24 cellular contexts compared by ENCODE assay signal in genomic region chr16:58269526-58269925, GRCh38. TPM values are rescaled to one million over a fixed set of nuclear protein-coding genes. Genes with fewer than 3 reads are reported as not detected.
DNase-seq lines count a peak whose midpoint lies in the region; FAIRE-seq and TF ChIP-seq lines count a peak whose summit lies in the region.
"Had no signal": no experiment of that assay in that cellular context is flagged by ENCODE, and none has a peak within 500 bp of the region (broad histone marks: within the 10 kb centered on the region; RNA-seq: fewer than 3 reads in every experiment).

No MANE protein-coding gene starts in this region.

- H3K4ac ChIP-seq in mesenchymal stem cell (ENCODE audit: low read depth in 1 of 2, low read length in 2 of 2) = no peak overlapping the region

- TF ChIP-seq POLR2A in H54 (IDR thresholded peaks at IDR 0.05; ENCODE audit: low read depth, low read length) = no peak

- no peak overlapping the region for H2AFZ ChIP-seq in mesenchymal stem cell (ENCODE audit: low read depth, low read length)
- H2AFZ ChIP-seq: GM23338 had no signal

- no peaks in the 10 kb centered on the region for H3K79me1 ChIP-seq in mesenchymal stem cell (replicated peaks; ENCODE audit: low read length, poor library complexity, severe bottlenecking)

- H4K8ac ChIP-seq in mesenchymal stem cell (ENCODE audit: low read length) = no peak overlapping the region

- no peak overlapping the region for H2BK12ac ChIP-seq in mesenchymal stem cell (ENCODE audit: low read length in 2 of 2)

- H3K23ac ChIP-seq in mesenchymal stem cell (ENCODE audit: low read length in 2 of 2) = no peak overlapping the region

- H3K9ac ChIP-seq in mesenchymal stem cell (ENCODE audit: low read length) = no peak overlapping the region

- no peaks in the 10 kb centered on the region for H3K27me3 ChIP-seq in bronchial epithelial cell (ENCODE audit: control insufficient read depth, insufficient read depth, low read length)
- no peaks in the 10 kb centered on the region for H3K27me3 ChIP-seq in mesenchymal stem cell (ENCODE audit: control insufficient read depth in 1 of 2, insufficient read depth in 1 of 2, low read length in 2 of 2)
- H3K27me3 ChIP-seq: SJSA1 had no signal

- no CpG with 5 or more reads among the region's 2 CpGs for WGBS in mesenchymal stem cell

- H3K4me1 ChIP-seq in mesenchymal stem cell (ENCODE audit: control insufficient read depth, insufficient read depth, low read depth, low read length) = peaks cover 1% of the 10 kb centered on the region
- H3K4me1 ChIP-seq: SJSA1 had no signal

- peak overlapping the region; percentile 71; the same call in 1 of the 2 replicates for H3K27ac ChIP-seq in VCaP
- no peak overlapping the region for H3K27ac ChIP-seq in mesenchymal stem cell (ENCODE audit: low read length, poor library complexity, severe bottlenecking)
- H3K27ac ChIP-seq: SJSA1 had no signal

- no peak overlapping the region for H2BK15ac ChIP-seq in mesenchymal stem cell (ENCODE audit: low read depth, poor library complexity, severe bottlenecking)

- H3K9me3 ChIP-seq in mesenchymal stem cell (ENCODE audit: control insufficient read depth, low read length) = peaks cover 29% of the 10 kb centered on the region

- TF ChIP-seq CTCF in VCaP (conservative IDR thresholded peaks at IDR 0.05) (no peak), bronchial epithelial cell (IDR thresholded peaks at IDR 0.05; ENCODE audit: insufficient read depth, low read length, severe bottlenecking) (no peak)

- no peak overlapping the region for H3K4me2 ChIP-seq in mesenchymal stem cell (ENCODE audit: low read length, poor library complexity, severe bottlenecking)
- H3K4me2 ChIP-seq: GM23338 had no signal

- no peak overlapping the region for H4K91ac ChIP-seq in mesenchymal stem cell (ENCODE audit: low read length)

- H3K14ac ChIP-seq in mesenchymal stem cell (ENCODE audit: low read length in 2 of 2) = no peak overlapping the region

- no peak overlapping the region for H3K18ac ChIP-seq in mesenchymal stem cell (ENCODE audit: low read depth in 1 of 2, low read length in 2 of 2)

- FAIRE-seq in bronchial epithelial cell (lab: Jason Lieb, UNC) (no peak), H54 (lab: Jason Lieb, UNC) (no peak)
- FAIRE-seq: GM18507, RCC 7860 had no signal

- no peak overlapping the region for H2AK5ac ChIP-seq in mesenchymal stem cell (ENCODE audit: low read length, severe bottlenecking)

- H2BK5ac ChIP-seq in mesenchymal stem cell (ENCODE audit: low read depth, low read length, poor library complexity, severe bottlenecking) = no peak overlapping the region

- H3K4me3 ChIP-seq in bronchial epithelial cell (ENCODE audit: low read depth, low read length) (no peak overlapping the region), mesenchymal stem cell (ENCODE audit: insufficient read depth in 1 of 2, low read depth in 1 of 2, low read length in 2 of 2) (no peak overlapping the region)
- H3K4me3 ChIP-seq: GM23338, SJSA1 had no signal

- DNase-seq in H4 (ENCODE audit: low spot score) (peak; percentile 28), bronchial epithelial cell (ENCODE audit: low read depth) (peak; percentile 25), mesenchymal stem cell (peak; percentile 6), H54 (ENCODE audit: insufficient read length, low spot score) (no peak), DMS53 (lab: John Stamatoyannopoulos, UW) (no peak), NCI-H1092 treated with DMSO at 0.1 percent for 48 hours (lab: John Stamatoyannopoulos, UW) (no peak), cortex of kidney (lab: John Stamatoyannopoulos, UW) (no peak)
- DNase-seq: CD4-positive, CD25-positive, alpha-beta regulatory T cell; COR-L47; GDM1; NCI-H1105 treated with DMSO at 0.1 percent for 48 hours; NCI-H1694 treated with DMSO at 0.1 percent for 48 hours; NCI-H2107; NCI-H446 treated with DMSO at 0.1 percent for 48 hours; NCI-H526 treated with DMSO at 0.1 percent for 48 hours; OCI-M1 had no signal

- no peaks in the 10 kb centered on the region for H3K36me3 ChIP-seq in bronchial epithelial cell (ENCODE audit: control insufficient read depth, insufficient read depth, low read length)
- no peaks in the 10 kb centered on the region for H3K36me3 ChIP-seq in mesenchymal stem cell (ENCODE audit: control insufficient read depth in 1 of 2, insufficient read depth in 2 of 2, low read depth in 1 of 2, low read length in 2 of 2)
- H3K36me3 ChIP-seq: SJSA1 had no signal

- no peak overlapping the region for H2BK120ac ChIP-seq in mesenchymal stem cell (ENCODE audit: low read depth, low read length)

RNA-seq across cellular contexts. Expression of gene PRSS54, which starts 25.3 kb away (rescaled TPM):
- not detected in 2 replicates for total RNA-seq in H4 (2014; rRNA removed; shearing (Covaris generic))
- total RNA-seq in bronchial epithelial cell = not detected in 2 replicates
- polyA plus RNA-seq in mesenchymal stem cell (2013, experiment 1 of 2) = not detected
- not detected for polyA plus RNA-seq in mesenchymal stem cell (2013, experiment 2 of 2)
- total RNA-seq: A673; CD4-positive, CD25-positive, alpha-beta regulatory T cell; GM23338; Right ventricle myocardium inferior; SJSA1 had no signal
- polyA plus RNA-seq: BJ; CD4-positive, CD25-positive, alpha-beta regulatory T cell; GM23338 had no signal

Comparison
In these comparisons a context has a peak if more than half of its experiments do, and no peak if none do; other contexts are left out.
1. DNase-seq: peak in H4 (single experiment), bronchial epithelial cell (single experiment) and mesenchymal stem cell (single experiment); none in H54 (single experiment), DMS53 (single experiment), NCI-H1092 treated with DMSO at 0.1 percent for 48 hours (single experiment) and cortex of kidney (single experiment).